16 cellular contexts compared by ENCODE assay signal in the genomic region with DNA sequence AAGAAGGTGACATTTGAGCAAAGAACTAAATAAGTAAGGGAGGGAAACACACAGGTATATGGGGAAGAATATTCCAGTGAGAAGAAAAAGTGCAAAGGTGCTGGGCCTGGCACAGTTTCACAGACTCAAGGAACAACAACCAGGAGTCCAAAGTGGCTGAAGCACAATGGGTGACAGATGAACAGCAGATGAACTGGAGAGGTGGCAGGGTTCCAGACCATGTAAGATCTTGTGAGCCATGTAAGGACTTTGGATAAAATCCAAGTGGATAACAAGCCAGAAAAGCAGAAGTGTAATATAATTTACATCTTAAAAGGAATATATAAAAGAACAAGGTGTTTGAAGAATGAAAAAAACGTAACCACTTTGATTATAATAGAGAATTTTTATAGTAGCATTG.
DNase-seq lines count a peak whose midpoint lies in the region; TF ChIP-seq lines count a peak whose summit lies in the region.
"Had no signal": no experiment of that assay in that cellular context is flagged by ENCODE, and none has a peak within 500 bp of the region (broad histone marks: within the 10 kb centered on the region; RNA-seq: fewer than 3 reads in every experiment).

No MANE protein-coding gene starts in this region.

- peak; percentile 1 for DNase-seq in NCI-H2196 treated with DMSO at 0.1 percent for 48 hours (lab: John Stamatoyannopoulos, UW; ENCODE audit: unreplicated experiment)
- no peak for DNase-seq in NCI-H2196 (lab: John Stamatoyannopoulos, UW; ENCODE audit: unreplicated experiment)
- DNase-seq in NCI-H2107 treated with DMSO at 0.1 percent for 48 hours (lab: John Stamatoyannopoulos, UW; ENCODE audit: unreplicated experiment), result peak; percentile 9
- DNase-seq in choroid plexus epithelial cell (ENCODE audit: low read depth), result peak; percentile 68
- peak; percentile 32 for DNase-seq in retinal pigment epithelial cell (ENCODE audit: low read depth)
- no peak for DNase-seq in DMS53 (lab: John Stamatoyannopoulos, UW)
- no peak for DNase-seq in NK-92 (lab: John Stamatoyannopoulos, UW; ENCODE audit: unreplicated experiment)
- no peak for DNase-seq in ureter (ENCODE audit: low spot score)
- DNase-seq: activated CD8-positive, alpha-beta memory T cell treated with anti-CD3 and anti-CD28 coated beads, Interleukin-2, amount 10 ng/mL, durations not matched to agents 7 days and 5 days; activated gamma-delta T cell treated with Interleukin-2 at 50 U/mL for 16 hours; CD4-positive, alpha-beta memory T cell; gastrocnemius medialis; lower lobe of right lung; natural killer cell; NCI-H510A treated with DMSO at 0.1 percent for 48 hours; SW 1271 had no signal

- H3K4me3 ChIP-seq in choroid plexus epithelial cell (ENCODE audit: low read depth, low read length) (no peak overlapping the region), retinal pigment epithelial cell (ENCODE audit: low read length) (no peak overlapping the region)
- H3K4me3 ChIP-seq: gastrocnemius medialis, lower lobe of right lung had no signal

- TF ChIP-seq CTCF in choroid plexus epithelial cell (conservative IDR thresholded peaks at IDR 0.05; ENCODE audit: low read depth, low read length), result no peak
- TF ChIP-seq CTCF in retinal pigment epithelial cell (conservative IDR thresholded peaks at IDR 0.05; ENCODE audit: low read depth, low read length), result no peak

Comparison
In these comparisons a context has a peak if more than half of its experiments do, and no peak if none do; other contexts are left out.
1. DNase-seq: peak in NCI-H2196 treated with DMSO at 0.1 percent for 48 hours (single experiment), NCI-H2107 treated with DMSO at 0.1 percent for 48 hours (single experiment), choroid plexus epithelial cell (single experiment) and retinal pigment epithelial cell (single experiment); none in NCI-H2196 (single experiment), DMS53 (single experiment), NK-92 (single experiment) and ureter (single experiment).